In the genomic region with DNA sequence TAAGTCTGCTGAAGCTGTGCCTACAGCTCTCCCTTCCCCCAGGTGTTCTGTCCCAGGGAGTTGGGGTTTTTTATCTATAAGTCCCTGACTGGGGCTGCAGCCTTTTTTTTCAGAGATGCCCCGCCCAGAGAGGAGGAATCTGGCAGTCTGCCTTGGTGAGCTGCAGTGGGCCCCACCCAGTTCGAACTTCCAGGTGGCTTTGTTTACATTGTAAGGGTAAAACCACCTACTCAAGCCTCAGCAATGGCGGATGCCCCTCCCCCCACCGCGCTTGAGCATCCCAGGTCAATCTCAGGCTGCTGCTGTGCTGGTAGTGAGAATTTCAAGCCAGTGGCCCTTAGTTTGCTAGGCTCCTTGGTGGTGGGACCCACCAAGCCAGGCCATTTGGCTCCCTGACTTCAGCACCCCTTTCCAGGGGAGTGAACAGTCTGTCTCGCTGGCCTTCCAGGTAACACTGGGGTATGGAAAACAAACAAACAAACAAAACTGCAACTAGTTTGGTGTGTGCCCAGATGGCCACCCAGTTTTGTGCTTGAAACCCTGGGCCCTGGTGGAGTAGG, we compare ENCODE assay signal across 14 cellular contexts.
A peak's percentile ranks its signal among the peaks of the same experiment; 100 is the strongest.
DNase-seq lines count a peak whose midpoint lies in the region; ATAC-seq and TF ChIP-seq lines count a peak whose summit lies in the region.
"Had no signal": no experiment of that assay in that cellular context is flagged by ENCODE, and none has a peak within 500 bp of the region (broad histone marks: within the 10 kb centered on the region; RNA-seq: fewer than 3 reads in every experiment).

No MANE protein-coding gene starts in this region.

- H3K4me1 ChIP-seq in GM23338 (ENCODE audit: insufficient read depth) (peaks cover 20% of the 10 kb centered on the region), RWPE2 (ENCODE audit: insufficient read depth, poor library complexity, severe bottlenecking) (peaks cover 12% of the 10 kb centered on the region), left lung (no peaks in the 10 kb centered on the region)

- H4K20me1 ChIP-seq in GM23338 (replicated peaks; ENCODE audit: insufficient read depth), result no peaks in the 10 kb centered on the region

- peak; percentile 95 for ATAC-seq in GM23338
- ATAC-seq in RWPE2 (ENCODE audit: low read depth), result peak; percentile 81
- ATAC-seq in left lung, result peak; percentile 64
- no peak for ATAC-seq in stimulated activated effector memory CD8-positive, alpha-beta T cell treated with anti-CD3 and anti-CD28 coated beads, Interleukin-12 subunit alpha, Interleukin-12 subunit beta, amount 100 ng/mL, for 72 hours
- no peak for ATAC-seq in GM18498 (IDR thresholded peaks at IDR 0.05; ENCODE audit: unreplicated experiment)
- ATAC-seq: activated naive CD8-positive, alpha-beta T cell treated with anti-CD3 and anti-CD28 coated beads, Interleukin-2, amount 50 U/mL, for 24 hours had no signal

- TF ChIP-seq CTCF in GM23338 (conservative IDR thresholded peaks at IDR 0.05; ENCODE audit: low read depth in 2 of 2), result no peak
- TF ChIP-seq CTCF in RWPE2 (IDR thresholded peaks at IDR 0.05; ENCODE audit: poor library complexity, severe bottlenecking), result no peak
- no peak for TF ChIP-seq CTCF in left lung (IDR thresholded peaks at IDR 0.05)

- H3K36me3 ChIP-seq in GM23338 (ENCODE audit: insufficient read depth), result no peaks in the 10 kb centered on the region
- no peaks in the 10 kb centered on the region for H3K36me3 ChIP-seq in RWPE2 (ENCODE audit: low read depth)
- H3K36me3 ChIP-seq in left lung, result no peaks in the 10 kb centered on the region

- H3K9me3 ChIP-seq in RWPE2 (ENCODE audit: severe bottlenecking) (peaks cover 3% of the 10 kb centered on the region), left lung (peaks cover 0 to 9% of the 10 kb centered on the region in 2 donors)

- no peak overlapping the region for H3K4me3 Mint-ChIP-seq in GM23338
- H3K4me3 Mint-ChIP-seq in stimulated activated effector memory CD8-positive, alpha-beta T cell treated with anti-CD3 and anti-CD28 coated beads, Interleukin-12 subunit alpha, Interleukin-12 subunit beta, amount 100 ng/mL, for 72 hours, result no peak overlapping the region
- H3K4me3 Mint-ChIP-seq in T-helper 2 cell treated with Interferon-gamma antibody and Interleukin-4, amounts not matched to agents 5 μg/mL and 100 μg/mL, for 36 hours, result no peak overlapping the region
- H3K4me3 Mint-ChIP-seq: activated naive CD8-positive, alpha-beta T cell treated with anti-CD3 and anti-CD28 coated beads, Interleukin-2, amount 50 U/mL, for 24 hours; CD14-positive monocyte; nephron had no signal

- no peaks in the 10 kb centered on the region for H3K36me3 Mint-ChIP-seq in GM23338 (ENCODE audit: low read depth)
- no peaks in the 10 kb centered on the region for H3K36me3 Mint-ChIP-seq in stimulated activated effector memory CD8-positive, alpha-beta T cell treated with anti-CD3 and anti-CD28 coated beads, Interleukin-12 subunit alpha, Interleukin-12 subunit beta, amount 100 ng/mL, for 72 hours
- no peaks in the 10 kb centered on the region for H3K36me3 Mint-ChIP-seq in T-helper 2 cell treated with Interferon-gamma antibody and Interleukin-4, amounts not matched to agents 5 μg/mL and 100 μg/mL, for 36 hours (ENCODE audit: low read depth)
- H3K36me3 Mint-ChIP-seq: CD14-positive monocyte had no signal

- DNase-seq in GM23338 (ENCODE audit: low spot score) (peak; percentile 90), NCI-H1417 treated with DMSO at 0.1 percent for 48 hours (lab: John Stamatoyannopoulos, UW) (peak; percentile 20), RWPE2 (ENCODE audit: low spot score) (peak; percentile 71), left lung (peak; percentile 39 to 73), dermis blood vessel endothelial cell (no peak)
- no peak for DNase-seq in stimulated activated effector memory CD8-positive, alpha-beta T cell treated with anti-CD3 and anti-CD28 coated beads, Interleukin-12 subunit alpha, Interleukin-12 subunit beta, amount 100 ng/mL, for 72 hours (ENCODE audit: low spot score in 2 of 2)
- DNase-seq in T-helper 2 cell treated with Interferon-gamma antibody and Interleukin-4, amounts not matched to agents 5 μg/mL and 100 μg/mL, for 36 hours (ENCODE audit: low spot score), result no peak
- DNase-seq: activated CD8-positive, alpha-beta memory T cell treated with anti-CD3 and anti-CD28 coated beads, Interleukin-2, amount 50 U/mL, for 48 hours; activated naive CD8-positive, alpha-beta T cell treated with anti-CD3 and anti-CD28 coated beads, Interleukin-2, amount 50 U/mL, for 24 hours; NCI-H1436; Right ventricle myocardium superior had no signal

- peaks cover 5% of the 10 kb centered on the region; the same call in 2 of the 3 replicates for H3K9me3 Mint-ChIP-seq in GM23338
- H3K9me3 Mint-ChIP-seq in stimulated activated effector memory CD8-positive, alpha-beta T cell treated with anti-CD3 and anti-CD28 coated beads, Interleukin-12 subunit alpha, Interleukin-12 subunit beta, amount 100 ng/mL, for 72 hours, result no peaks in the 10 kb centered on the region
- no peaks in the 10 kb centered on the region for H3K9me3 Mint-ChIP-seq in T-helper 2 cell treated with Interferon-gamma antibody and Interleukin-4, amounts not matched to agents 5 μg/mL and 100 μg/mL, for 36 hours

- H3K27me3 ChIP-seq in GM23338 (ENCODE audit: insufficient read depth) (no peaks in the 10 kb centered on the region), RWPE2 (ENCODE audit: insufficient read depth, poor library complexity, severe bottlenecking) (no peaks in the 10 kb centered on the region), left lung (no peaks in the 10 kb centered on the region)

- no peaks in the 10 kb centered on the region for H3K9me2 ChIP-seq in GM23338 (ENCODE audit: insufficient read depth)

- no peaks in the 10 kb centered on the region for H3F3A ChIP-seq in GM23338 (replicated peaks; ENCODE audit: low read depth)

- intact Hi-C loops in left lung (cut with DNase I), result no loop called here

- H3K27ac ChIP-seq in GM23338 (ENCODE audit: low read depth), result no peak overlapping the region
- no peak overlapping the region for H3K27ac ChIP-seq in RWPE2 (ENCODE audit: poor library complexity, severe bottlenecking)
- H3K27ac ChIP-seq in left lung, result no peak overlapping the region

- H3K4me2 ChIP-seq in GM23338, result peak overlapping the region; percentile 64

- no peaks in the 10 kb centered on the region for H3K27me3 Mint-ChIP-seq in GM23338 (ENCODE audit: insufficient read depth, low read depth, poor library complexity)
- H3K27me3 Mint-ChIP-seq in T-helper 2 cell treated with Interferon-gamma antibody and Interleukin-4, amounts not matched to agents 5 μg/mL and 100 μg/mL, for 36 hours (ENCODE audit: low read depth), result no peaks in the 10 kb centered on the region
- H3K27me3 Mint-ChIP-seq: activated naive CD8-positive, alpha-beta T cell treated with anti-CD3 and anti-CD28 coated beads, Interleukin-2, amount 50 U/mL, for 24 hours had no signal

- peak overlapping the region; percentile 59; the same call in 1 of the 2 replicates for H3K27ac Mint-ChIP-seq in GM23338
- H3K27ac Mint-ChIP-seq in stimulated activated effector memory CD8-positive, alpha-beta T cell treated with anti-CD3 and anti-CD28 coated beads, Interleukin-12 subunit alpha, Interleukin-12 subunit beta, amount 100 ng/mL, for 72 hours, result no peak overlapping the region
- H3K27ac Mint-ChIP-seq in T-helper 2 cell treated with Interferon-gamma antibody and Interleukin-4, amounts not matched to agents 5 μg/mL and 100 μg/mL, for 36 hours, result no peak overlapping the region
- H3K27ac Mint-ChIP-seq: activated naive CD8-positive, alpha-beta T cell treated with anti-CD3 and anti-CD28 coated beads, Interleukin-2, amount 50 U/mL, for 24 hours; CD14-positive monocyte; nephron had no signal

- peaks cover 5% of the 10 kb centered on the region; the same call in 1 of the 3 replicates for H3K4me1 Mint-ChIP-seq in GM23338
- H3K4me1 Mint-ChIP-seq in stimulated activated effector memory CD8-positive, alpha-beta T cell treated with anti-CD3 and anti-CD28 coated beads, Interleukin-12 subunit alpha, Interleukin-12 subunit beta, amount 100 ng/mL, for 72 hours, result no peaks in the 10 kb centered on the region
- no peaks in the 10 kb centered on the region for H3K4me1 Mint-ChIP-seq in T-helper 2 cell treated with Interferon-gamma antibody and Interleukin-4, amounts not matched to agents 5 μg/mL and 100 μg/mL, for 36 hours (ENCODE audit: low read depth)
- H3K4me1 Mint-ChIP-seq: activated naive CD8-positive, alpha-beta T cell treated with anti-CD3 and anti-CD28 coated beads, Interleukin-2, amount 50 U/mL, for 24 hours; CD14-positive monocyte; nephron had no signal

- peak overlapping the region; percentile 100 for H2AFZ ChIP-seq in GM23338

- H3K4me3 ChIP-seq in GM23338 (no peak overlapping the region), RWPE2 (ENCODE audit: severe bottlenecking) (no peak overlapping the region), left lung (no peak overlapping the region)

- H3K79me2 ChIP-seq in GM23338 (replicated peaks; ENCODE audit: insufficient read depth), result no peaks in the 10 kb centered on the region

TF ChIP-seq in GM23338, 12 proteins besides CTCF, POLR2A, EP300 and RAD21 (continues in another document):
- TF ChIP-seq STAT1 (IDR thresholded peaks at IDR 0.05; ENCODE audit: unreplicated experiment), result no peak

Comparison
In these comparisons a context has a peak if more than half of its experiments do, and no peak if none do; other contexts are left out.
1. ATAC-seq: peak in GM23338 (single experiment), RWPE2 (single experiment) and left lung (single experiment); none in stimulated activated effector memory CD8-positive, alpha-beta T cell treated with anti-CD3 and anti-CD28 coated beads, Interleukin-12 subunit alpha, Interleukin-12 subunit beta, amount 100 ng/mL, for 72 hours (single experiment) and GM18498 (single experiment).
2. DNase-seq: peak in GM23338 (single experiment), NCI-H1417 treated with DMSO at 0.1 percent for 48 hours (single experiment), RWPE2 (single experiment) and left lung (2 of 2); none in dermis blood vessel endothelial cell (single experiment), stimulated activated effector memory CD8-positive, alpha-beta T cell treated with anti-CD3 and anti-CD28 coated beads, Interleukin-12 subunit alpha, Interleukin-12 subunit beta, amount 100 ng/mL, for 72 hours (0 of 2) and T-helper 2 cell treated with Interferon-gamma antibody and Interleukin-4, amounts not matched to agents 5 μg/mL and 100 μg/mL, for 36 hours (single experiment).